9 cellular contexts compared by ENCODE assay signal in genomic region chr2:96315400-96316071, GRCh38.
A peak's percentile ranks its signal among the peaks of the same experiment; 100 is the strongest.
DNase-seq lines count a peak whose midpoint lies in the region; ATAC-seq and TF ChIP-seq lines count a peak whose summit lies in the region.
"Had no signal": no experiment of that assay in that cellular context is flagged by ENCODE, and none has a peak within 500 bp of the region (broad histone marks: within the 10 kb centered on the region; RNA-seq: fewer than 3 reads in every experiment).

No MANE protein-coding gene starts in this region.

- H3K4me3 Mint-ChIP-seq in effector memory CD8-positive, alpha-beta T cell = peak overlapping the region; percentile 74

- H3K4me1 Mint-ChIP-seq in effector memory CD8-positive, alpha-beta T cell (ENCODE audit: low read depth in 2 of 2) = peaks cover 35 to 48% of the 10 kb centered on the region in 2 donors

- peak; percentile 74 for ATAC-seq in effector memory CD8-positive, alpha-beta T cell (replicated peaks)
- no peak for ATAC-seq in stimulated activated naive CD8-positive, alpha-beta T cell treated with anti-CD3 and anti-CD28 coated beads, Interleukin-15, Interleukin-2, amounts not matched to agents 100 U/mL and 50 U/mL, for 24 hours
- no peak for ATAC-seq in HG03469 (IDR thresholded peaks at IDR 0.05; ENCODE audit: unreplicated experiment)

- POLR2A ChIA-PET in RWPE1 (lab: Yijun Ruan, JAX; ENCODE audit: low non-redundant PET) = no interaction called here

- no peaks in the 10 kb centered on the region for H3K9me3 Mint-ChIP-seq in effector memory CD8-positive, alpha-beta T cell

- no peak for TF ChIP-seq CTCF in RWPE1 (conservative IDR thresholded peaks at IDR 0.05; ENCODE audit: low read depth)

- H3K36me3 Mint-ChIP-seq in effector memory CD8-positive, alpha-beta T cell (ENCODE audit: insufficient read depth) = no peaks in the 10 kb centered on the region

- peak; percentile 35 for DNase-seq in activated gamma-delta T cell treated with Interleukin-2 at 50 U/mL for 16 hours
- no peak for DNase-seq in activated gamma-delta T cell (lab: John Stamatoyannopoulos, UW)
- DNase-seq in RKO (ENCODE audit: low spot score) = peak; percentile 36
- DNase-seq in effector memory CD8-positive, alpha-beta T cell = no peak
- DNase-seq in stimulated activated naive CD8-positive, alpha-beta T cell treated with anti-CD3 and anti-CD28 coated beads, Interleukin-15, Interleukin-2, amounts not matched to agents 100 U/mL and 50 U/mL, for 24 hours = peak; percentile 41
- DNase-seq in RWPE1 (ENCODE audit: low spot score) = no peak
- no peak for DNase-seq in NCI-H774 (lab: John Stamatoyannopoulos, UW)
- DNase-seq: uterus had no signal

- no peak overlapping the region for H3K27ac ChIP-seq in RWPE1
- H3K27ac ChIP-seq: uterus had no signal

- CTCF ChIA-PET in RWPE1 (lab: Yijun Ruan, JAX) = no interaction called here

- no peaks in the 10 kb centered on the region for H3K27me3 Mint-ChIP-seq in effector memory CD8-positive, alpha-beta T cell

- peak overlapping the region; percentile 80 to 83 for H3K27ac Mint-ChIP-seq in effector memory CD8-positive, alpha-beta T cell

Comparison
In these comparisons a context has a peak if more than half of its experiments do, and no peak if none do; other contexts are left out.
1. DNase-seq: peak in activated gamma-delta T cell treated with Interleukin-2 at 50 U/mL for 16 hours (single experiment), RKO (single experiment) and stimulated activated naive CD8-positive, alpha-beta T cell treated with anti-CD3 and anti-CD28 coated beads, Interleukin-15, Interleukin-2, amounts not matched to agents 100 U/mL and 50 U/mL, for 24 hours (single experiment); none in activated gamma-delta T cell (single experiment), effector memory CD8-positive, alpha-beta T cell (0 of 3), RWPE1 (single experiment) and NCI-H774 (single experiment).